In the genomic region with DNA sequence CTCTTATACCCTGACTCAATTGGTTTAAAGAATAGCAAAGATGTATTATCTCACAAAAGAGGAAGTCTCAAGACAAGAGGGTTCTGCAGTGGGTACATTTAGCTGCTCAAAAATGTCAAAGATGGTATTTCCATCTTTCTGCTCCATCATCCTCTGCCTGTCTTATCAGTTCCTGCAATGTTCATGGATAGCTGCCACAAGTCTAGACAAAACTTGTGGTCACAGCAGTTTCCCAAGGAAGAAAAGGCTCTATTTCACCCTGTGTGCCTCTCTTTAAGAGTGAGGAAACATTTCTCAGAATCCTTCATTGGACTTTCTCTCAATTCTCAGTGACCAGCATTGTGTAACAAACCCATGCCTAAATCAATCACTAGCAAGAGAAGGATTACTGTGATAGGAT, we compare ENCODE assay signal across 27 cellular contexts.
DNase-seq lines count a peak whose midpoint lies in the region; ATAC-seq, FAIRE-seq and TF ChIP-seq lines count a peak whose summit lies in the region.
"Had no signal": no experiment of that assay in that cellular context is flagged by ENCODE, and none has a peak within 500 bp of the region (broad histone marks: within the 10 kb centered on the region; RNA-seq: fewer than 3 reads in every experiment).

No MANE protein-coding gene starts in this region.

- no peak overlapping the region for H3K27ac Mint-ChIP-seq in activated CD4-positive, alpha-beta memory T cell treated with anti-CD3 and anti-CD28 coated beads for 36 hours
- H3K27ac Mint-ChIP-seq: activated CD8-positive, alpha-beta memory T cell treated with anti-CD3 and anti-CD28 coated beads, Interleukin-2, amount 10 ng/mL, durations not matched to agents 7 days and 5 days; activated naive CD4-positive, alpha-beta T cell treated with anti-CD3 and anti-CD28 coated beads, Interleukin-2, amount 50 U/mL, for 72 hours; B cell; brain; endodermal cell; memory B cell; natural killer cell had no signal

- no peaks in the 10 kb centered on the region for H3K27me3 Mint-ChIP-seq in activated CD4-positive, alpha-beta memory T cell treated with anti-CD3 and anti-CD28 coated beads for 36 hours
- H3K27me3 Mint-ChIP-seq: activated CD8-positive, alpha-beta memory T cell treated with anti-CD3 and anti-CD28 coated beads, Interleukin-2, amount 10 ng/mL, durations not matched to agents 7 days and 5 days; B cell had no signal

- no peak overlapping the region for H3K4me3 ChIP-seq in astrocyte of the spinal cord (ENCODE audit: low read depth, low read length)
- H3K4me3 ChIP-seq in lower leg skin (ENCODE audit: low read depth, poor library complexity, severe bottlenecking): no peak overlapping the region
- H3K4me3 ChIP-seq: colonic mucosa, skin epidermis, transverse colon had no signal

- CTCF ChIA-PET in activated CD4-positive, alpha-beta memory T cell treated with anti-CD3 and anti-CD28 coated beads for 36 hours (lab: Charles Lee): no interaction called here

- in situ Hi-C loops in astrocyte of the spinal cord (cut with HindIII; ENCODE audit: low sequenced_read_pairs): no loop called here

- intact Hi-C loops in sciatic nerve (cut with DNase I): no loop called here
- intact Hi-C loops in activated CD4-positive, alpha-beta memory T cell treated with anti-CD3 and anti-CD28 coated beads for 36 hours (cut with micrococcal nuclease): no loop called here
- intact Hi-C loops in lower leg skin (cut with DNase I; ENCODE audit: low total_unique reads): no loop called here

- FAIRE-seq in D721Med (lab: Jason Lieb, UNC): peak; percentile 96
- FAIRE-seq: GM18507, H1, TTC549 had no signal

- ATAC-seq in sciatic nerve: peak; percentile 84
- ATAC-seq in GM21717 (IDR thresholded peaks at IDR 0.05; ENCODE audit: unreplicated experiment): no peak
- ATAC-seq: activated CD8-positive, alpha-beta memory T cell treated with anti-CD3 and anti-CD28 coated beads, Interleukin-2, amount 10 ng/mL, durations not matched to agents 7 days and 5 days; activated naive CD4-positive, alpha-beta T cell treated with anti-CD3 and anti-CD28 coated beads, Interleukin-2, amount 50 U/mL, for 72 hours; natural killer cell; stimulated activated naive CD8-positive, alpha-beta T cell treated with anti-CD3 and anti-CD28 coated beads, Interleukin-15, Interleukin-2, amounts not matched to agents 100 U/mL and 50 U/mL, for 24 hours had no signal

- H3K4me3 Mint-ChIP-seq in activated CD4-positive, alpha-beta memory T cell treated with anti-CD3 and anti-CD28 coated beads for 36 hours: no peak overlapping the region
- H3K4me3 Mint-ChIP-seq: activated CD8-positive, alpha-beta memory T cell treated with anti-CD3 and anti-CD28 coated beads, Interleukin-2, amount 10 ng/mL, durations not matched to agents 7 days and 5 days; B cell; brain; endodermal cell; memory B cell; natural killer cell had no signal

- H3K4me1 Mint-ChIP-seq in activated CD4-positive, alpha-beta memory T cell treated with anti-CD3 and anti-CD28 coated beads for 36 hours (ENCODE audit: low read depth): no peaks in the 10 kb centered on the region
- H3K4me1 Mint-ChIP-seq: activated CD8-positive, alpha-beta memory T cell treated with anti-CD3 and anti-CD28 coated beads, Interleukin-2, amount 10 ng/mL, durations not matched to agents 7 days and 5 days; B cell; memory B cell; natural killer cell had no signal

- POLR2A ChIA-PET in activated CD4-positive, alpha-beta memory T cell treated with anti-CD3 and anti-CD28 coated beads for 36 hours (lab: Charles Lee): no interaction called here

- DNase-seq in D721Med (ENCODE audit: insufficient read length, low spot score) (peak; percentile 26), NCI-H226 (peak; percentile 82), astrocyte of the spinal cord (ENCODE audit: low read depth, low spot score) (peak; percentile 13), sciatic nerve (ENCODE audit: low spot score) (no peak), DMS 273 treated with DMSO at 0.1 percent for 48 hours (lab: John Stamatoyannopoulos, UW) (no peak), lower leg skin (ENCODE audit: low spot score in 2 of 2) (no peak)
- no peak for DNase-seq in activated CD4-positive, alpha-beta memory T cell treated with anti-CD3 and anti-CD28 coated beads for 36 hours
- DNase-seq: activated CD4-positive, alpha-beta T cell treated with anti-CD3 and anti-CD28 coated beads for 4 hours; activated CD8-positive, alpha-beta memory T cell treated with anti-CD3 and anti-CD28 coated beads, Interleukin-2, amount 10 ng/mL, durations not matched to agents 7 days and 5 days; colonic mucosa; glutamatergic neuron; natural killer cell; NCI-H2029; NK-92 treated with Interleukin-12 subunit alpha and Interleukin-12 subunit beta, amount 100 ng/mL, for 24 hours; stimulated activated naive CD8-positive, alpha-beta T cell treated with anti-CD3 and anti-CD28 coated beads, Interleukin-15, Interleukin-2, amounts not matched to agents 100 U/mL and 50 U/mL, for 24 hours; SW 1271; transverse colon had no signal

- no peak for TF ChIP-seq POLR2A in lower leg skin (IDR thresholded peaks at IDR 0.05)

- peaks cover 18% of the 10 kb centered on the region for H3K9me3 Mint-ChIP-seq in activated CD4-positive, alpha-beta memory T cell treated with anti-CD3 and anti-CD28 coated beads for 36 hours

- H3K36me3 Mint-ChIP-seq in activated CD4-positive, alpha-beta memory T cell treated with anti-CD3 and anti-CD28 coated beads for 36 hours: no peaks in the 10 kb centered on the region
- H3K36me3 Mint-ChIP-seq: activated CD8-positive, alpha-beta memory T cell treated with anti-CD3 and anti-CD28 coated beads, Interleukin-2, amount 10 ng/mL, durations not matched to agents 7 days and 5 days; brain; memory B cell; natural killer cell had no signal

- no peak for TF ChIP-seq CTCF in D721Med (IDR thresholded peaks at IDR 0.05; ENCODE audit: insufficient read depth, missing control alignments)
- no peak for TF ChIP-seq CTCF in astrocyte of the spinal cord (IDR thresholded peaks at IDR 0.05; ENCODE audit: low read depth, low read length)
- TF ChIP-seq CTCF in lower leg skin (IDR thresholded peaks at IDR 0.05): no peak

Comparison
In these comparisons a context has a peak if more than half of its experiments do, and no peak if none do; other contexts are left out.
1. DNase-seq: peak in D721Med (single experiment), NCI-H226 (single experiment) and astrocyte of the spinal cord (single experiment); none in sciatic nerve (single experiment), DMS 273 treated with DMSO at 0.1 percent for 48 hours (single experiment), activated CD4-positive, alpha-beta memory T cell treated with anti-CD3 and anti-CD28 coated beads for 36 hours (single experiment) and lower leg skin (0 of 2).